Comparison of ENCODE assay signal across 8 cellular contexts in genomic region chr19:1093811-1094553, GRCh38. TPM values are rescaled to one million over a fixed set of nuclear protein-coding genes. Genes with fewer than 3 reads are reported as not detected.
A peak's percentile ranks its signal among the peaks of the same experiment; 100 is the strongest.
DNase-seq lines count a peak whose midpoint lies in the region; ATAC-seq and TF ChIP-seq lines count a peak whose summit lies in the region.

No MANE protein-coding gene starts in this region.

- no peaks in the 10 kb centered on the region for H3K27me3 Mint-ChIP-seq in activated T-cell treated with anti-CD3 and anti-CD28 coated beads, Interleukin-2, amount 50 U/mL, for 4 hours (ENCODE audit: low read depth)

- no peak for ATAC-seq in activated T-cell treated with anti-CD3 and anti-CD28 coated beads, Interleukin-2, amount 50 U/mL, for 4 hours

- TF ChIP-seq CTCF in astrocyte of the spinal cord (IDR thresholded peaks at IDR 0.05; ENCODE audit: low read depth, low read length) (no peak), lower leg skin (IDR thresholded peaks at IDR 0.05) (no peak), tibial nerve (IDR thresholded peaks at IDR 0.05) (no peak)

- no peaks in the 10 kb centered on the region for H3K9me3 ChIP-seq in tibial nerve

- H3K4me3 Mint-ChIP-seq in activated T-cell treated with anti-CD3 and anti-CD28 coated beads, Interleukin-2, amount 50 U/mL, for 4 hours: peak overlapping the region; percentile 92

- TF ChIP-seq POLR2A in lower leg skin (IDR thresholded peaks at IDR 0.05) (no peak), tibial nerve (IDR thresholded peaks at IDR 0.05) (no peak)

- H3K27me3 ChIP-seq in tibial nerve: no peaks in the 10 kb centered on the region

- H3K4me1 Mint-ChIP-seq in activated T-cell treated with anti-CD3 and anti-CD28 coated beads, Interleukin-2, amount 50 U/mL, for 4 hours (ENCODE audit: low read depth): peaks cover 46% of the 10 kb centered on the region

- in situ Hi-C loops in astrocyte of the spinal cord (cut with HindIII; ENCODE audit: low sequenced_read_pairs): no loop called here

- H3K27ac ChIP-seq in tibial nerve: peak overlapping the region in 1 of 4 donors; percentile 92

- 62 to 66% methylated on average over 32 of the region's 32 CpGs for WGBS in lower leg skin, 2 donors
- WGBS in tibial nerve, 2 donors: 43 to 66% methylated on average over 17 to 20 of the region's 32 CpGs

- no peaks in the 10 kb centered on the region for H3K9me3 Mint-ChIP-seq in activated T-cell treated with anti-CD3 and anti-CD28 coated beads, Interleukin-2, amount 50 U/mL, for 4 hours

- peaks cover 0 to 43% (median 7%) of the 10 kb centered on the region in 3 donors for H3K36me3 ChIP-seq in tibial nerve

- H3K36me3 Mint-ChIP-seq in activated T-cell treated with anti-CD3 and anti-CD28 coated beads, Interleukin-2, amount 50 U/mL, for 4 hours (ENCODE audit: insufficient read depth): peaks cover 3% of the 10 kb centered on the region

- peak overlapping the region; percentile 90 for H3K4me3 ChIP-seq in astrocyte of the spinal cord (ENCODE audit: low read depth, low read length)
- H3K4me3 ChIP-seq in lower leg skin (ENCODE audit: low read depth, poor library complexity, severe bottlenecking): peak overlapping the region; percentile 87
- H3K4me3 ChIP-seq in tibial nerve: peak overlapping the region; percentile 85 to 100 (median 96)

- DNase-seq in activated T-cell treated with anti-CD3 and anti-CD28 coated beads, Interleukin-2, amount 50 U/mL, for 4 hours: no peak
- DNase-seq in activated T-cell treated with anti-CD3 and anti-CD28 coated beads for 4 hours: no peak
- no peak for DNase-seq in astrocyte of the spinal cord (ENCODE audit: low read depth, low spot score)
- DNase-seq in lower leg skin (ENCODE audit: low spot score in 2 of 2): no peak
- no peak for DNase-seq in tibial nerve (ENCODE audit: low spot score in 2 of 2)
- DNase-seq in iPS-NIHi11 (ENCODE audit: low spot score): no peak
- no peak for DNase-seq in occipital lobe (lab: John Stamatoyannopoulos, UW)
- no peak for DNase-seq in germinal center (ENCODE audit: low spot score)

- intact Hi-C loops in lower leg skin (cut with DNase I; ENCODE audit: low total_unique reads): no loop called here

- TF ChIP-seq EP300 in tibial nerve (IDR thresholded peaks at IDR 0.05): no peak

- peaks cover 0 to 66% (median 32%) of the 10 kb centered on the region in 4 donors for H3K4me1 ChIP-seq in tibial nerve

RNA-seq across cellular contexts. Expression of gene POLR2E, which starts 1.2 kb away (rescaled TPM):
- 100 to 1,000 TPM; 303 to 380 (median 323) TPM for total RNA-seq in activated T-cell treated with anti-CD3 and anti-CD28 coated beads, Interleukin-2, amount 50 U/mL, for 4 hours
- total RNA-seq in lower leg skin (100 to 1,000 TPM in 3 of 4 donors, 10 to 100 TPM in 1; 93.3 to 198 (median 123) TPM), tibial nerve (100 to 1,000 TPM in 3 of 4 donors, 10 to 100 TPM in 1; 81.6 to 136 (median 121) TPM), occipital lobe (31.8 TPM)

RNA-seq across cellular contexts. Expression of gene GPX4, which starts 9.8 kb away (rescaled TPM):
- 100 to 1,000 TPM; 148 to 165 (median 162) TPM for total RNA-seq in activated T-cell treated with anti-CD3 and anti-CD28 coated beads, Interleukin-2, amount 50 U/mL, for 4 hours
- total RNA-seq in lower leg skin: 100 to 1,000 TPM; 375 to 507 (median 469) TPM
- total RNA-seq in tibial nerve: 100 to 1,000 TPM; 337 to 518 (median 493) TPM
- total RNA-seq in occipital lobe: 83.8 TPM

RNA-seq across cellular contexts. Expression of gene ARHGAP45, which starts 27.0 kb away (rescaled TPM):
- 100 to 1,000 TPM; 128 to 133 (median 133) TPM for total RNA-seq in activated T-cell treated with anti-CD3 and anti-CD28 coated beads, Interleukin-2, amount 50 U/mL, for 4 hours
- total RNA-seq in lower leg skin: 10 to 100 TPM; 12.4 to 36.0 (median 14.4) TPM
- total RNA-seq in tibial nerve: 10 to 100 TPM; 28.4 to 66.9 (median 38.6) TPM
- total RNA-seq in occipital lobe: 1.7 TPM

RNA-seq across cellular contexts. Expression of gene ABCA7, which starts 54.1 kb away (rescaled TPM):
- 1 to 10 TPM; 7.1 to 8.7 (median 8.6) TPM for total RNA-seq in activated T-cell treated with anti-CD3 and anti-CD28 coated beads, Interleukin-2, amount 50 U/mL, for 4 hours
- total RNA-seq in lower leg skin: 10 to 100 TPM; 30.3 to 39.8 (median 33.5) TPM
- total RNA-seq in tibial nerve: 10 to 100 TPM in 3 of 4 donors, 1 to 10 TPM in 1; 9.6 to 25.8 (median 13.7) TPM
- 0.78 TPM for total RNA-seq in occipital lobe
